In genomic region chr2:133956434-133956935, GRCh38 we compare ENCODE assay signal across 22 cellular contexts.
"Had no signal": no experiment of that assay in that cellular context is flagged by ENCODE, and none has a peak within 500 bp of the region (broad histone marks: within the 10 kb centered on the region; RNA-seq: fewer than 3 reads in every experiment).

No MANE protein-coding gene starts in this region.

- H3K4me1 Mint-ChIP-seq: activated naive CD8-positive, alpha-beta T cell treated with anti-CD3 and anti-CD28 coated beads, Interleukin-2, amount 10 ng/mL, durations not matched to agents 7 days and 5 days; T-cell had no signal

- H3K9me3 Mint-ChIP-seq: activated naive CD8-positive, alpha-beta T cell treated with anti-CD3 and anti-CD28 coated beads, Interleukin-2, amount 10 ng/mL, durations not matched to agents 7 days and 5 days; T-cell had no signal

- H3K4me3 Mint-ChIP-seq: activated CD8-positive, alpha-beta T cell treated with anti-CD3 and anti-CD28 coated beads, Interleukin-2, amount 10 ng/mL, durations not matched to agents 7 days and 5 days; activated naive CD8-positive, alpha-beta T cell treated with anti-CD3 and anti-CD28 coated beads, Interleukin-2, amount 10 ng/mL, durations not matched to agents 7 days and 5 days; T-cell had no signal

- ATAC-seq: activated CD8-positive, alpha-beta T cell treated with anti-CD3 and anti-CD28 coated beads, Interleukin-2, amount 10 ng/mL, durations not matched to agents 7 days and 5 days; PC-3; T-cell had no signal

- H3K9me3 ChIP-seq: adrenal gland had no signal

- DNase-seq: activated CD4-positive, CD25-positive, alpha-beta regulatory T cell; activated CD8-positive, alpha-beta memory T cell treated with anti-CD3 and anti-CD28 coated beads, Interleukin-2, amount 50 U/mL, for 48 hours; activated CD8-positive, alpha-beta T cell treated with anti-CD3 and anti-CD28 coated beads, Interleukin-2, amount 10 ng/mL, durations not matched to agents 7 days and 5 days; activated naive CD4-positive, alpha-beta T cell treated with anti-CD3 and anti-CD28 coated beads, Interleukin-2, amount 50 U/mL, for 16 hours; activated naive CD8-positive, alpha-beta T cell treated with anti-CD3 and anti-CD28 coated beads, Interleukin-2, amount 10 ng/mL, durations not matched to agents 7 days and 5 days; activated T-cell treated with anti-CD3 and anti-CD28 coated beads, Interleukin-2, amount 50 U/mL, for 1 hour; adrenal gland; IMR-90; Kasumi-1; KBM-7; NCI-H1048; NCI-H2029; NCI-H2107; NCI-H2171 treated with DMSO at 0.1 percent for 48 hours; NCI-H345; NCI-H510A; NCI-H526 treated with DMSO at 0.1 percent for 48 hours; NCI-H82; PC-3; SIG-M5; T-cell had no signal

- H3K27ac ChIP-seq: adrenal gland, VCaP had no signal

- H3K27ac Mint-ChIP-seq: activated CD8-positive, alpha-beta T cell treated with anti-CD3 and anti-CD28 coated beads, Interleukin-2, amount 10 ng/mL, durations not matched to agents 7 days and 5 days; activated naive CD8-positive, alpha-beta T cell treated with anti-CD3 and anti-CD28 coated beads, Interleukin-2, amount 10 ng/mL, durations not matched to agents 7 days and 5 days; T-cell had no signal

- H3K27me3 ChIP-seq: adrenal gland had no signal

- H3K36me3 ChIP-seq: adrenal gland had no signal

- H3K4me3 ChIP-seq: adrenal gland had no signal

- H3K36me3 Mint-ChIP-seq: activated naive CD8-positive, alpha-beta T cell treated with anti-CD3 and anti-CD28 coated beads, Interleukin-2, amount 10 ng/mL, durations not matched to agents 7 days and 5 days; T-cell had no signal
